Comparison of ENCODE assay signal across 8 cellular contexts in the genomic region with DNA sequence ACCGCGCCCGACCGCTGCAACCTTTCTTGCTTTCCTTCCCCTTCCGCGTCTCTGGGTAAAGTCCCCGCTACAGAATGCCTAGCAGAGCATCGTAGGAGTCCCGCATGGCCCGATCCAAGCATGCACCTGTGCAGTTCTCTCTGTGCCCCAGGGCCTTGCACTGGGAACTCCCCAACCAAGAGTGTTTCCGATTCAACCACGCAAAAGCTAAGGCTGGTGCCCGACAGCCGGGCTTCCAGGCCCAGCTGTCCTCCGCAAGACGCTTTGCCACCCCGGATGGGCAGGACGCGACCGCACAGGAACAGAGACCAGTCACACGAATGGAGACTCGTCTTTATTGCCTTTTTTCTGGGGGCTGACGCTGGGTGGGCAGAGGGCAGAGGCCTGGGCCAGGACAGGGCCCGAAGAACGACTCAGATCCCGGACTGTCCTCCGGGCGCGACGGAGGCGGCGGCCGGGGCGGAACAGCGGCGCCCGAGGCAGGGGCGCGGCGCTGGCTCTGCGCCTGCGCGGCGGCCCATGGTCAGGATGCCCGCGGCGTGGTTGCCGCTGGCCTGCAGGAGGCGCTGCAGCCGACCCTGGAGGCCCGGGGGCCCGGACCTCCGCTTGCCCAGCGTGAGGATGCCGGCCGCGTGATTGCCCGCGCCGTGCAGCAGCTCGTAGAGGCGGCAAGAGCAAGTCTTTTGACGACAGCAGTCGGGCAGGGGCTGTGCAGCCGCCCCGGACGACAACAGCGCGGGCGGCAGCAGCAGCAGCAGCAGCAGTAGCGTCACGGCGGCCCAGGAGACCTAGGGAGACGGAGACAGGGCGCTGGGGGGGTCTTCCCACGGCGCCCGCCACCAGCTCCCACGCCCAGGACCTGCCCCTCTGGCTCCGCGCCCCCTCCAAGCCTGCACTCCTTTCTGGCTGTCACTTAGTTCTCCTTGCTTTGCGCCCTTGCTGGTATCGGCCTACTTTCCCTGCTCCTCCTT. TPM values are rescaled to one million over a fixed set of nuclear protein-coding genes. Genes with fewer than 3 reads are reported as not detected.
DNase-seq lines count a peak whose midpoint lies in the region; ATAC-seq and TF ChIP-seq lines count a peak whose summit lies in the region.

No MANE protein-coding gene starts in this region.

- TF ChIP-seq CTCF in SK-N-SH (IDR thresholded peaks at IDR 0.05) (peak; percentile 70), progenitor cell of endocrine pancreas (IDR thresholded peaks at IDR 0.05; ENCODE audit: unreplicated experiment) (peak; percentile 95), type B pancreatic cell (conservative IDR thresholded peaks at IDR 0.05) (peak; percentile 89)

- H2AFZ ChIP-seq in SK-N-SH (ENCODE audit: low read depth): peak overlapping the region; percentile 56; the same call in 1 of the 2 replicates

- H4K20me1 ChIP-seq in SK-N-SH (ENCODE audit: insufficient read depth): no peaks in the 10 kb centered on the region

- peak; percentile 57 for ATAC-seq in GM19467 (IDR thresholded peaks at IDR 0.05; ENCODE audit: unreplicated experiment)
- peak; percentile 77 for ATAC-seq in activated naive CD8-positive, alpha-beta T cell treated with anti-CD3 and anti-CD28 coated beads, Interleukin-2, amount 10 ng/mL, durations not matched to agents 7 days and 5 days (ENCODE audit: low read depth)
- peak; percentile 86 to 89 for ATAC-seq in left cardiac atrium

- no peaks in the 10 kb centered on the region for H3K9me3 ChIP-seq in KOPT-K1 (ENCODE audit: insufficient read depth, low read length, poor library complexity, severe bottlenecking)
- H3K9me3 ChIP-seq in SK-N-SH: no peaks in the 10 kb centered on the region

- no peaks in the 10 kb centered on the region for H3K36me3 ChIP-seq in KOPT-K1 (ENCODE audit: insufficient read depth, low read length)
- no peaks in the 10 kb centered on the region for H3K36me3 ChIP-seq in SK-N-SH (replicated peaks in 1 of 2; ENCODE audit: control insufficient read depth in 1 of 2, insufficient read depth in 2 of 2, low read length in 1 of 2)

- WGBS in SK-N-SH (ENCODE audit: low lambda C conversion rate): 56% methylated on average over 48 of the region's 83 CpGs

- DNase-seq in CMK (ENCODE audit: low read depth): peak; percentile 74
- peak; percentile 94 for DNase-seq in SK-N-SH
- DNase-seq in activated naive CD8-positive, alpha-beta T cell treated with anti-CD3 and anti-CD28 coated beads, Interleukin-2, amount 10 ng/mL, durations not matched to agents 7 days and 5 days: peak; percentile 93
- DNase-seq in left cardiac atrium: peak; percentile 82
- DNase-seq in progenitor cell of endocrine pancreas (ENCODE audit: low spot score, unreplicated experiment): peak; percentile 79
- peak; percentile 84 for DNase-seq in type B pancreatic cell (ENCODE audit: extremely low spot score, unreplicated experiment)

- TF ChIP-seq EP300 in SK-N-SH (IDR thresholded peaks at IDR 0.05; ENCODE audit: borderline replicate concordance in 1 of 2, low read depth in 1 of 2, low read length in 1 of 2): no peak

- H3K27me3 Mint-ChIP-seq in activated naive CD8-positive, alpha-beta T cell treated with anti-CD3 and anti-CD28 coated beads, Interleukin-2, amount 10 ng/mL, durations not matched to agents 7 days and 5 days: peaks cover 34% of the 10 kb centered on the region
- H3K27me3 Mint-ChIP-seq in progenitor cell of endocrine pancreas (peaks cover 68% of the 10 kb centered on the region), type B pancreatic cell (peaks cover 74% of the 10 kb centered on the region)

- H3K36me3 Mint-ChIP-seq in activated naive CD8-positive, alpha-beta T cell treated with anti-CD3 and anti-CD28 coated beads, Interleukin-2, amount 10 ng/mL, durations not matched to agents 7 days and 5 days: peaks cover 1% of the 10 kb centered on the region
- H3K36me3 Mint-ChIP-seq in progenitor cell of endocrine pancreas (ENCODE audit: insufficient read depth) (no peaks in the 10 kb centered on the region), type B pancreatic cell (no peaks in the 10 kb centered on the region)

- no peaks in the 10 kb centered on the region for H3K27me3 ChIP-seq in SK-N-SH (ENCODE audit: insufficient read depth)

- peak overlapping the region; percentile 61 for H3K27ac ChIP-seq in KOPT-K1 (ENCODE audit: low read depth, low read length, poor library complexity, severe bottlenecking)
- no peak overlapping the region for H3K27ac ChIP-seq in SK-N-SH (ENCODE audit: low read depth in 2 of 2, low read length in 1 of 2)

- H3K4me1 ChIP-seq in SK-N-SH (ENCODE audit: control insufficient read depth in 1 of 2, insufficient read depth in 2 of 2, low read depth in 1 of 2, low read length in 1 of 2): peaks cover 4 to 15% of the 10 kb centered on the region in 2 experiments; a peak in 2 of 4 replicates

- H3K4me3 ChIP-seq in SK-N-SH (ENCODE audit: low read depth in 2 of 2, low read length in 1 of 2): peak overlapping the region; percentile 28 to 41; a peak in 3 of 4 replicates

- peak overlapping the region; percentile 82 for H3K27ac Mint-ChIP-seq in activated naive CD8-positive, alpha-beta T cell treated with anti-CD3 and anti-CD28 coated beads, Interleukin-2, amount 10 ng/mL, durations not matched to agents 7 days and 5 days
- H3K27ac Mint-ChIP-seq in progenitor cell of endocrine pancreas (no peak overlapping the region), type B pancreatic cell (no peak overlapping the region)

- H3K4me3 Mint-ChIP-seq in activated naive CD8-positive, alpha-beta T cell treated with anti-CD3 and anti-CD28 coated beads, Interleukin-2, amount 10 ng/mL, durations not matched to agents 7 days and 5 days: peak overlapping the region; percentile 88
- peak overlapping the region; percentile 70 for H3K4me3 Mint-ChIP-seq in progenitor cell of endocrine pancreas (ENCODE audit: low read depth)
- H3K4me3 Mint-ChIP-seq in type B pancreatic cell: peak overlapping the region; percentile 79

- H3K79me2 ChIP-seq in SK-N-SH (ENCODE audit: insufficient read depth): no peaks in the 10 kb centered on the region

- H3F3A ChIP-seq in SK-N-SH (replicated peaks; ENCODE audit: insufficient read depth): peaks cover 11% of the 10 kb centered on the region

- H3K9me3 Mint-ChIP-seq in activated naive CD8-positive, alpha-beta T cell treated with anti-CD3 and anti-CD28 coated beads, Interleukin-2, amount 10 ng/mL, durations not matched to agents 7 days and 5 days: no peaks in the 10 kb centered on the region
- H3K9me3 Mint-ChIP-seq in progenitor cell of endocrine pancreas (ENCODE audit: low read depth): no peaks in the 10 kb centered on the region
- H3K9me3 Mint-ChIP-seq in type B pancreatic cell: no peaks in the 10 kb centered on the region

- POLR2A ChIA-PET in SK-N-SH (lab: Yijun Ruan, JAX): interaction anchor here (3.2 kb wide), 1 partner anchor 10 kb away, joined by 12 read pairs; the partner anchor contains the start of gene GHDC
- POLR2A ChIA-PET in activated naive CD8-positive, alpha-beta T cell treated with anti-CD3 and anti-CD28 coated beads, Interleukin-2, amount 10 ng/mL, durations not matched to agents 7 days and 5 days (lab: Charles Lee): interaction anchor here (0.5 to 6.3 kb wide), 3 partner anchors 10 to 160 kb away, joined by 3 to 27 read pairs (median 3); partner anchors contain the start of gene GHDC

- H3K9ac ChIP-seq in SK-N-SH: no peak overlapping the region

- TF ChIP-seq RAD21 in SK-N-SH (IDR thresholded peaks at IDR 0.05; ENCODE audit: low read length): no peak

- peaks cover 27% of the 10 kb centered on the region for H3K4me1 Mint-ChIP-seq in activated naive CD8-positive, alpha-beta T cell treated with anti-CD3 and anti-CD28 coated beads, Interleukin-2, amount 10 ng/mL, durations not matched to agents 7 days and 5 days
- H3K4me1 Mint-ChIP-seq in progenitor cell of endocrine pancreas (ENCODE audit: low read depth) (peaks cover 2% of the 10 kb centered on the region), type B pancreatic cell (ENCODE audit: unreplicated experiment) (no peaks in the 10 kb centered on the region)

- H3K9me2 ChIP-seq in SK-N-SH: no peaks in the 10 kb centered on the region

- intact Hi-C loops in left cardiac atrium (cut with DNase I): loop anchor here in 1 of 2 donors (5.0 kb wide), 1 partner anchor 67 kb away; no protein-coding TSS in a partner anchor

- H3K4me2 ChIP-seq in SK-N-SH: peak overlapping the region; percentile 56; the same call in 1 of the 2 replicates

- CTCF ChIA-PET in SK-N-SH (lab: Yijun Ruan, JAX): interaction anchor here (0.7 to 2.1 kb wide), 9 partner anchors 10 to 219 kb away, joined by 3 to 10 read pairs (median 3); partner anchors contain the start of gene KAT2A

RNA-seq across cellular contexts. Expression of gene HCRT, which starts 1.2 kb away (rescaled TPM):
- not detected in 2 replicates for polyA plus RNA-seq in SK-N-SH (2012; rRNA removed)
- polyA plus RNA-seq in SK-N-SH (2012; cell fraction: cytosol; rRNA removed): not detected in 2 replicates
- not detected in 2 replicates for polyA plus RNA-seq in SK-N-SH (2012; cell fraction: nucleus; rRNA removed)
- not detected for total RNA-seq in activated naive CD8-positive, alpha-beta T cell treated with anti-CD3 and anti-CD28 coated beads, Interleukin-2, amount 10 ng/mL, durations not matched to agents 7 days and 5 days
- total RNA-seq in left cardiac atrium: not detected
- total RNA-seq in progenitor cell of endocrine pancreas: not detected in 2 replicates
- total RNA-seq in type B pancreatic cell (ENCODE audit: low replicate concordance): not detected in 2 replicates

RNA-seq across cellular contexts. Expression of gene KCNH4, which starts 3.1 kb away (rescaled TPM):
- polyA plus RNA-seq in SK-N-SH (2012; rRNA removed): 0.46 and 0.57 TPM in 2 replicates
- polyA plus RNA-seq in SK-N-SH (2012; cell fraction: cytosol; rRNA removed): 0.17 and 0.29 TPM in 2 replicates
- 0.83 and 1.1 TPM in 2 replicates for polyA plus RNA-seq in SK-N-SH (2012; cell fraction: nucleus; rRNA removed)
- total RNA-seq in activated naive CD8-positive, alpha-beta T cell treated with anti-CD3 and anti-CD28 coated beads, Interleukin-2, amount 10 ng/mL, durations not matched to agents 7 days and 5 days: under 1 TPM in 1 of 2 experiments, not detected in 1; 0.09 TPM
- total RNA-seq in left cardiac atrium (under 1 TPM; 0.18 to 0.21 TPM), progenitor cell of endocrine pancreas (not detected in 2 replicates), type B pancreatic cell (ENCODE audit: low replicate concordance) (not detected in 2 replicates)

RNA-seq across cellular contexts. Expression of gene GHDC, which starts 10.3 kb away (rescaled TPM):
- polyA plus RNA-seq in SK-N-SH (2012; rRNA removed): 15.8 and 18.0 TPM in 2 replicates
- polyA plus RNA-seq in SK-N-SH (2012; cell fraction: cytosol; rRNA removed): 5.8 and 9.8 TPM in 2 replicates
- 48.3 and 51.9 TPM in 2 replicates for polyA plus RNA-seq in SK-N-SH (2012; cell fraction: nucleus; rRNA removed)
- 10 to 100 TPM; 22.0 to 23.1 TPM for total RNA-seq in activated naive CD8-positive, alpha-beta T cell treated with anti-CD3 and anti-CD28 coated beads, Interleukin-2, amount 10 ng/mL, durations not matched to agents 7 days and 5 days
- total RNA-seq in left cardiac atrium (10 to 100 TPM; 10.4 to 11.7 TPM), progenitor cell of endocrine pancreas (6.8 and 8.1 TPM in 2 replicates), type B pancreatic cell (ENCODE audit: low replicate concordance) (4.4 and 6.4 TPM in 2 replicates)

RNA-seq across cellular contexts. Expression of gene RAB5C, which starts 29.2 kb away (rescaled TPM):
- 257 and 285 TPM in 2 replicates for polyA plus RNA-seq in SK-N-SH (2012; rRNA removed)
- 161 and 219 TPM in 2 replicates for polyA plus RNA-seq in SK-N-SH (2012; cell fraction: cytosol; rRNA removed)
- 102 and 144 TPM in 2 replicates for polyA plus RNA-seq in SK-N-SH (2012; cell fraction: nucleus; rRNA removed)
- 10 to 100 TPM; 86.7 to 90.5 TPM for total RNA-seq in activated naive CD8-positive, alpha-beta T cell treated with anti-CD3 and anti-CD28 coated beads, Interleukin-2, amount 10 ng/mL, durations not matched to agents 7 days and 5 days
- total RNA-seq in left cardiac atrium (10 to 100 TPM; 68.2 to 72.6 TPM), progenitor cell of endocrine pancreas (68.8 and 70.3 TPM in 2 replicates), type B pancreatic cell (ENCODE audit: low replicate concordance) (85.6 and 107 TPM in 2 replicates)
